In genomic region chr7:107726356-107727130, GRCh38 we compare ENCODE assay signal across 19 cellular contexts.
"Had no signal": no experiment of that assay in that cellular context is flagged by ENCODE, and none has a peak within 500 bp of the region (broad histone marks: within the 10 kb centered on the region; RNA-seq: fewer than 3 reads in every experiment).

No MANE protein-coding gene starts in this region.

- H3K9me3 Mint-ChIP-seq: dendritic cell treated with granulocyte-macrophage colony-stimulating factor and Interleukin-4, amounts not matched to agents 40 ng/mL and 50 ng/mL, for 4 days; effector memory CD8-positive, alpha-beta T cell; naive thymus-derived CD4-positive, alpha-beta T cell; nephron progenitor cell; stimulated activated memory B cell treated with anti-CD40 and anti-IgM and Interleukin-4, amounts not matched to agents 10 μg/mL and 1 μg/mL and 100 μg/mL, for 72 hours; stimulated activated naive CD8-positive, alpha-beta T cell treated with anti-CD3 and anti-CD28 coated beads, Interleukin-15, Interleukin-2, amounts not matched to agents 100 ng/mL and 50 ng/mL, for 24 hours had no signal

- H3K36me3 Mint-ChIP-seq: naive thymus-derived CD4-positive, alpha-beta T cell; stimulated activated memory B cell treated with anti-CD40 and anti-IgM and Interleukin-4, amounts not matched to agents 10 μg/mL and 1 μg/mL and 100 μg/mL, for 72 hours had no signal

- H3K27ac Mint-ChIP-seq: dendritic cell treated with granulocyte-macrophage colony-stimulating factor and Interleukin-4, amounts not matched to agents 40 ng/mL and 50 ng/mL, for 4 days; effector memory CD8-positive, alpha-beta T cell; naive thymus-derived CD4-positive, alpha-beta T cell; nephron progenitor cell; stimulated activated memory B cell treated with anti-CD40 and anti-IgM and Interleukin-4, amounts not matched to agents 10 μg/mL and 1 μg/mL and 100 μg/mL, for 72 hours; stimulated activated naive CD8-positive, alpha-beta T cell treated with anti-CD3 and anti-CD28 coated beads, Interleukin-15, Interleukin-2, amounts not matched to agents 100 ng/mL and 50 ng/mL, for 24 hours had no signal

- H3K4me1 Mint-ChIP-seq: naive thymus-derived CD4-positive, alpha-beta T cell; nephron progenitor cell; stimulated activated memory B cell treated with anti-CD40 and anti-IgM and Interleukin-4, amounts not matched to agents 10 μg/mL and 1 μg/mL and 100 μg/mL, for 72 hours had no signal

- H3K4me3 Mint-ChIP-seq: dendritic cell treated with granulocyte-macrophage colony-stimulating factor and Interleukin-4, amounts not matched to agents 40 ng/mL and 50 ng/mL, for 4 days; effector memory CD8-positive, alpha-beta T cell; naive thymus-derived CD4-positive, alpha-beta T cell; nephron progenitor cell; stimulated activated memory B cell treated with anti-CD40 and anti-IgM and Interleukin-4, amounts not matched to agents 10 μg/mL and 1 μg/mL and 100 μg/mL, for 72 hours; stimulated activated naive CD8-positive, alpha-beta T cell treated with anti-CD3 and anti-CD28 coated beads, Interleukin-15, Interleukin-2, amounts not matched to agents 100 ng/mL and 50 ng/mL, for 24 hours had no signal

- DNase-seq: effector memory CD8-positive, alpha-beta T cell; erythroblast; heart left ventricle; hippocampal formation; left colon; left ventricle myocardium superior; naive thymus-derived CD4-positive, alpha-beta T cell; nephron progenitor cell; psoas muscle; retina; spleen; stimulated activated CD4-positive, alpha-beta T cell treated with anti-CD3 and anti-CD28 coated beads, Interleukin-15, amount 100 ng/mL, for 24 hours; stimulated activated CD4-positive, alpha-beta T cell treated with anti-CD3 and anti-CD28 coated beads, Interleukin-1b, Interleukin-23, amount 100 ng/mL, for 48 hours; stimulated activated CD4-positive, alpha-beta T cell treated with anti-CD3 and anti-CD28 coated beads, Interleukin-4, amount 100 ng/mL, for 24 hours; tibial artery; upper lobe of right lung had no signal
